In the genomic region with DNA sequence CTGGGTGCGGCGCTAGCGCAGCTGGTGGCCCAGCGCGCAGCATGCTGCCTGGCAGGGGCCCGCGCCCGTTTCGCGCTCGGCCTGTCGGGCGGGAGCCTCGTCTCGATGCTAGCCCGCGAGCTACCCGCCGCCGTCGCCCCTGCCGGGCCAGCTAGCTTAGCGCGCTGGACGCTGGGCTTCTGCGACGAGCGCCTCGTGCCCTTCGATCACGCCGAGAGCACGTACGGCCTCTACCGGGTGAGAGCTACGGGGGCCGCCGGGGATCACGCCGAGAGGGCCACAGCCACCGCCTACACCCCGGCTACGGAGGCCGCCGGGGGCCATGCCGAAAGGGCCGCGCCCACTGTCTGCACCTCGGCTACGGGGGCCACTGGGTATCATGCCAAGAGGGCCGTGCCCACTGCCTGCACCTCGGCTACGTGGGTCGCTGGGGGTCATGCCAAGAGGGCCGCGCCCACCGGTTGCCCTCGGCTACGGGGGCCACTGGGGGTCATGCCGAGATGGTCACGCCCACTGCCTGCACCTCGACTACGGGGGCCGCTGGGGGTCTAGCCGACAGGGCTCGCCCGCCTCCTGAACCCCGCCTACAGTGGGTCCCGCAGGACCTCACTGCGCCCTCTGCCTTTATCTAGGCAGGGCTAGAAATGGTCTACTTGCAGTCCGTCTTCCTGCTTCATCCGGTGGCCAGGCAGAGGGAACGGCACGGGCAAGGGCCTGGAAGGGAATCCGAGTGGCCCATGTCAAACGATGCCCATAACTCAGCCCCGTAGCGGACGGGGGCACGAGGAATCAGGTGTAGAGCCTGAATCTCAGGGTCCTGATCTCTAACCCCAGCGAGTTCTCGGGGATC, we compare ENCODE assay signal across 1 cellular context.
TF ChIP-seq lines count a peak whose summit lies in the region.

No MANE protein-coding gene starts in this region.

TF ChIP-seq in HepG2, 621 proteins besides CTCF, POLR2A, EP300 and RAD21 (continued from another document and continues in another):
- TF ChIP-seq, protein P1, sequence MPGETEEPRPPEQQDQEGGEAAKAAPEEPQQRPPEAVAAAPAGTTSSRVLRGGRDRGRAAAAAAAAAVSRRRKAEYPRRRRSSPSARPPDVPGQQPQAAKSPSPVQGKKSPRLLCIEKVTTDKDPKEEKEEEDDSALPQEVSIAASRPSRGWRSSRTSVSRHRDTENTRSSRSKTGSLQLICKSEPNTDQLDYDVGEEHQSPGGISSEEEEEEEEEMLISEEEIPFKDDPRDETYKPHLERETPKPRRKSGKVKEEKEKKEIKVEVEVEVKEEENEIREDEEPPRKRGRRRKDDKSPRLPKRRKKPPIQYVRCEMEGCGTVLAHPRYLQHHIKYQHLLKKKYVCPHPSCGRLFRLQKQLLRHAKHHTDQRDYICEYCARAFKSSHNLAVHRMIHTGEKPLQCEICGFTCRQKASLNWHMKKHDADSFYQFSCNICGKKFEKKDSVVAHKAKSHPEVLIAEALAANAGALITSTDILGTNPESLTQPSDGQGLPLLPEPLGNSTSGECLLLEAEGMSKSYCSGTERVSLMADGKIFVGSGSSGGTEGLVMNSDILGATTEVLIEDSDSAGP (CRISPR knock-in tag; IDR thresholded peaks at IDR 0.05; ENCODE audit: borderline replicate concordance): peak; percentile 97
- TF ChIP-seq IKZF5 (CRISPR knock-in tag; IDR thresholded peaks at IDR 0.05) (peak; percentile 88), BCL6 (CRISPR knock-in tag; IDR thresholded peaks at IDR 0.05) (peak; percentile 53), KLF12 (CRISPR knock-in tag; IDR thresholded peaks at IDR 0.05; ENCODE audit: borderline replicate concordance) (peak; percentile 94; the same call in 1 of the 2 replicates), SP5 (CRISPR knock-in tag; IDR thresholded peaks at IDR 0.05; ENCODE audit: borderline replicate concordance, low read depth) (peak; percentile 83), JARID2 (CRISPR knock-in tag; IDR thresholded peaks at IDR 0.05; ENCODE audit: insufficient replicate concordance) (peak; percentile 16), TRAFD1 (CRISPR knock-in tag; IDR thresholded peaks at IDR 0.05; ENCODE audit: borderline replicate concordance) (0 out of 2 replicates have a peak, but pooled peaks have one; percentile 13), PHF8 (CRISPR knock-in tag; IDR thresholded peaks at IDR 0.05) (peak; percentile 81), ZC3H4 (CRISPR knock-in tag; IDR thresholded peaks at IDR 0.05; ENCODE audit: borderline replicate concordance) (0 out of 2 replicates have a peak, but pooled peaks have one; percentile 75), ZNF543 (CRISPR knock-in tag; IDR thresholded peaks at IDR 0.05) (peak; percentile 98), CENPBD1 (CRISPR knock-in tag; IDR thresholded peaks at IDR 0.05; ENCODE audit: borderline replicate concordance, low read depth) (no peak), ZFP82 (CRISPR knock-in tag; IDR thresholded peaks at IDR 0.05; ENCODE audit: borderline replicate concordance) (peak; percentile 100), STAG1 (CRISPR knock-in tag; IDR thresholded peaks at IDR 0.05) (peak; percentile 48), MBNL3 (CRISPR knock-in tag; conservative IDR thresholded peaks at IDR 0.05) (no peak), ZNF383 (CRISPR knock-in tag; IDR thresholded peaks at IDR 0.05; ENCODE audit: borderline replicate concordance) (peak; percentile 60; the same call in 1 of the 2 replicates), RBM22 (optimal IDR thresholded peaks at IDR 0.05; ENCODE audit: low read length) (no peak), CBX5 (CRISPR knock-in tag; IDR thresholded peaks at IDR 0.05; ENCODE audit: borderline replicate concordance) (no peak; the same call in 1 of the 2 replicates), HMG20A (CRISPR knock-in tag; IDR thresholded peaks at IDR 0.05; ENCODE audit: borderline replicate concordance) (no peak), RCOR2 (CRISPR knock-in tag; IDR thresholded peaks at IDR 0.05) (0 out of 2 replicates have a peak, but pooled peaks have one; percentile 63), SRSF1 (optimal IDR thresholded peaks at IDR 0.05; ENCODE audit: low read depth, low read length) (no peak), ZNF570 (CRISPR knock-in tag; IDR thresholded peaks at IDR 0.05; ENCODE audit: borderline replicate concordance) (peak; percentile 87), ZMYM3 (CRISPR knock-in tag; IDR thresholded peaks at IDR 0.05) (peak; percentile 91), HOXD1 (CRISPR knock-in tag; IDR thresholded peaks at IDR 0.05) (peak; percentile 72), ZNF747 (CRISPR knock-in tag; IDR thresholded peaks at IDR 0.05; ENCODE audit: borderline replicate concordance) (peak; percentile 90), POGK (CRISPR knock-in tag; conservative IDR thresholded peaks at IDR 0.05) (peak; percentile 92; the same call in 1 of the 2 replicates), MEF2D (CRISPR knock-in tag; IDR thresholded peaks at IDR 0.05) (peak; percentile 56; the same call in 1 of the 2 replicates), ZNF468 (CRISPR knock-in tag; IDR thresholded peaks at IDR 0.05) (no peak), ZNF768 (CRISPR knock-in tag; IDR thresholded peaks at IDR 0.05) (peak; percentile 52; the same call in 1 of the 2 replicates), ZFAT (CRISPR knock-in tag; conservative IDR thresholded peaks at IDR 0.05) (peak; percentile 89), CHD4 (IDR thresholded peaks at IDR 0.05; ENCODE audit: borderline replicate concordance, low read length) (no peak)
- TF ChIP-seq, protein P2, sequence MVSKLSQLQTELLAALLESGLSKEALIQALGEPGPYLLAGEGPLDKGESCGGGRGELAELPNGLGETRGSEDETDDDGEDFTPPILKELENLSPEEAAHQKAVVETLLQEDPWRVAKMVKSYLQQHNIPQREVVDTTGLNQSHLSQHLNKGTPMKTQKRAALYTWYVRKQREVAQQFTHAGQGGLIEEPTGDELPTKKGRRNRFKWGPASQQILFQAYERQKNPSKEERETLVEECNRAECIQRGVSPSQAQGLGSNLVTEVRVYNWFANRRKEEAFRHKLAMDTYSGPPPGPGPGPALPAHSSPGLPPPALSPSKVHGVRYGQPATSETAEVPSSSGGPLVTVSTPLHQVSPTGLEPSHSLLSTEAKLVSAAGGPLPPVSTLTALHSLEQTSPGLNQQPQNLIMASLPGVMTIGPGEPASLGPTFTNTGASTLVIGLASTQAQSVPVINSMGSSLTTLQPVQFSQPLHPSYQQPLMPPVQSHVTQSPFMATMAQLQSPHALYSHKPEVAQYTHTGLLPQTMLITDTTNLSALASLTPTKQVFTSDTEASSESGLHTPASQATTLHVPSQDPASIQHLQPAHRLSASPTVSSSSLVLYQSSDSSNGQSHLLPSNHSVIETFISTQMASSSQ (IDR thresholded peaks at IDR 0.05; ENCODE audit: low read depth): no peak
- TF ChIP-seq, protein P2 (CRISPR knock-in tag; IDR thresholded peaks at IDR 0.05; ENCODE audit: borderline replicate concordance): peak; percentile 90
- TF ChIP-seq, protein P3, sequence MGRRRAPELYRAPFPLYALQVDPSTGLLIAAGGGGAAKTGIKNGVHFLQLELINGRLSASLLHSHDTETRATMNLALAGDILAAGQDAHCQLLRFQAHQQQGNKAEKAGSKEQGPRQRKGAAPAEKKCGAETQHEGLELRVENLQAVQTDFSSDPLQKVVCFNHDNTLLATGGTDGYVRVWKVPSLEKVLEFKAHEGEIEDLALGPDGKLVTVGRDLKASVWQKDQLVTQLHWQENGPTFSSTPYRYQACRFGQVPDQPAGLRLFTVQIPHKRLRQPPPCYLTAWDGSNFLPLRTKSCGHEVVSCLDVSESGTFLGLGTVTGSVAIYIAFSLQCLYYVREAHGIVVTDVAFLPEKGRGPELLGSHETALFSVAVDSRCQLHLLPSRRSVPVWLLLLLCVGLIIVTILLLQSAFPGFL (CRISPR knock-in tag; IDR thresholded peaks at IDR 0.05): 0 out of 2 replicates have a peak, but pooled peaks have one; percentile 86
- TF ChIP-seq, protein P4, sequence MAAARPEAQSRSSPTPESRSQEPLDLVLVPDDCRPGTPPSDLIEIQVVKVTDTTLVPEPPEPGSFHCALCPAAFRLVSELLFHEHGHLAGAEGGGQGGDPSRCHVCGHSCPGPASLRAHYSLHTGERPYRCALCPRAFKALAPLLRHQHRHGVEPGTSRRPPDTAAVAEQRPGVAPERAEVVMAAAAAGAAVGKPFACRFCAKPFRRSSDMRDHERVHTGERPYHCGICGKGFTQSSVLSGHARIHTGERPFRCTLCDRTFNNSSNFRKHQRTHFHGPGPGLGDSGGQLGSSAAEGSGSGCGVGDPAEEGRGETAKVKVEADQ (CRISPR knock-in tag; IDR thresholded peaks at IDR 0.05; ENCODE audit: borderline replicate concordance): peak; percentile 98
- TF ChIP-seq, protein P5, sequence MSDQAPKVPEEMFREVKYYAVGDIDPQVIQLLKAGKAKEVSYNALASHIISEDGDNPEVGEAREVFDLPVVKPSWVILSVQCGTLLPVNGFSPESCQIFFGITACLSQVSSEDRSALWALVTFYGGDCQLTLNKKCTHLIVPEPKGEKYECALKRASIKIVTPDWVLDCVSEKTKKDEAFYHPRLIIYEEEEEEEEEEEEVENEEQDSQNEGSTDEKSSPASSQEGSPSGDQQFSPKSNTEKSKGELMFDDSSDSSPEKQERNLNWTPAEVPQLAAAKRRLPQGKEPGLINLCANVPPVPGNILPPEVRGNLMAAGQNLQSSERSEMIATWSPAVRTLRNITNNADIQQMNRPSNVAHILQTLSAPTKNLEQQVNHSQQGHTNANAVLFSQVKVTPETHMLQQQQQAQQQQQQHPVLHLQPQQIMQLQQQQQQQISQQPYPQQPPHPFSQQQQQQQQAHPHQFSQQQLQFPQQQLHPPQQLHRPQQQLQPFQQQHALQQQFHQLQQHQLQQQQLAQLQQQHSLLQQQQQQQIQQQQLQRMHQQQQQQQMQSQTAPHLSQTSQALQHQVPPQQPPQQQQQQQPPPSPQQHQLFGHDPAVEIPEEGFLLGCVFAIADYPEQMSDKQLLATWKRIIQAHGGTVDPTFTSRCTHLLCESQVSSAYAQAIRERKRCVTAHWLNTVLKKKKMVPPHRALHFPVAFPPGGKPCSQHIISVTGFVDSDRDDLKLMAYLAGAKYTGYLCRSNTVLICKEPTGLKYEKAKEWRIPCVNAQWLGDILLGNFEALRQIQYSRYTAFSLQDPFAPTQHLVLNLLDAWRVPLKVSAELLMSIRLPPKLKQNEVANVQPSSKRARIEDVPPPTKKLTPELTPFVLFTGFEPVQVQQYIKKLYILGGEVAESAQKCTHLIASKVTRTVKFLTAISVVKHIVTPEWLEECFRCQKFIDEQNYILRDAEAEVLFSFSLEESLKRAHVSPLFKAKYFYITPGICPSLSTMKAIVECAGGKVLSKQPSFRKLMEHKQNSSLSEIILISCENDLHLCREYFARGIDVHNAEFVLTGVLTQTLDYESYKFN (CRISPR knock-in tag; conservative IDR thresholded peaks at IDR 0.05): peak; percentile 71
- TF ChIP-seq, protein P6, sequence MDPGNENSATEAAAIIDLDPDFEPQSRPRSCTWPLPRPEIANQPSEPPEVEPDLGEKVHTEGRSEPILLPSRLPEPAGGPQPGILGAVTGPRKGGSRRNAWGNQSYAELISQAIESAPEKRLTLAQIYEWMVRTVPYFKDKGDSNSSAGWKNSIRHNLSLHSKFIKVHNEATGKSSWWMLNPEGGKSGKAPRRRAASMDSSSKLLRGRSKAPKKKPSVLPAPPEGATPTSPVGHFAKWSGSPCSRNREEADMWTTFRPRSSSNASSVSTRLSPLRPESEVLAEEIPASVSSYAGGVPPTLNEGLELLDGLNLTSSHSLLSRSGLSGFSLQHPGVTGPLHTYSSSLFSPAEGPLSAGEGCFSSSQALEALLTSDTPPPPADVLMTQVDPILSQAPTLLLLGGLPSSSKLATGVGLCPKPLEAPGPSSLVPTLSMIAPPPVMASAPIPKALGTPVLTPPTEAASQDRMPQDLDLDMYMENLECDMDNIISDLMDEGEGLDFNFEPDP (CRISPR knock-in tag; conservative IDR thresholded peaks at IDR 0.05): peak; percentile 97
